Comparison of ENCODE assay signal across 1 cellular context in genomic region chr1:119631433-119632102, GRCh38.
TF ChIP-seq lines count a peak whose summit lies in the region.

No MANE protein-coding gene starts in this region.

TF ChIP-seq in HepG2, 621 proteins besides CTCF, POLR2A, EP300 and RAD21 (continued from another document and continues in another):
- TF ChIP-seq AHDC1 (CRISPR knock-in tag; IDR thresholded peaks at IDR 0.05; ENCODE audit: borderline replicate concordance) (no peak; the same call in 1 of the 2 replicates), HNRNPK (IDR thresholded peaks at IDR 0.05; ENCODE audit: low read depth, low read length, poor library complexity, severe bottlenecking) (peak; percentile 55), MIXL1 (CRISPR knock-in tag; IDR thresholded peaks at IDR 0.05) (no peak), USF2 (IDR thresholded peaks at IDR 0.05; ENCODE audit: low read depth, low read length) (0 out of 2 replicates have a peak, but pooled peaks have one; percentile 8), USF2 (CRISPR knock-in tag; IDR thresholded peaks at IDR 0.05; ENCODE audit: borderline replicate concordance) (no peak), ZNF790 (CRISPR knock-in tag; IDR thresholded peaks at IDR 0.05; ENCODE audit: borderline replicate concordance) (no peak; the same call in 1 of the 2 replicates), KAT2B (IDR thresholded peaks at IDR 0.05; ENCODE audit: borderline replicate concordance, low read depth, low read length) (no peak), GZF1 (CRISPR knock-in tag; IDR thresholded peaks at IDR 0.05) (no peak), PLSCR1 (CRISPR knock-in tag; IDR thresholded peaks at IDR 0.05; ENCODE audit: borderline replicate concordance) (no peak), ZKSCAN5 (CRISPR knock-in tag; IDR thresholded peaks at IDR 0.05) (no peak), CENPBD1 (CRISPR knock-in tag; IDR thresholded peaks at IDR 0.05; ENCODE audit: borderline replicate concordance, low read depth) (no peak), ZNF589 (CRISPR knock-in tag; conservative IDR thresholded peaks at IDR 0.05) (no peak), ZNF652 (CRISPR knock-in tag; IDR thresholded peaks at IDR 0.05; ENCODE audit: borderline replicate concordance, low read depth) (peak; percentile 58; the same call in 1 of the 2 replicates), ZNF362 (CRISPR knock-in tag; IDR thresholded peaks at IDR 0.05; ENCODE audit: borderline replicate concordance) (peak; percentile 29; the same call in 1 of the 2 replicates), ERF (CRISPR knock-in tag; IDR thresholded peaks at IDR 0.05) (peak; percentile 79), TSC22D2 (CRISPR knock-in tag; IDR thresholded peaks at IDR 0.05; ENCODE audit: borderline replicate concordance) (no peak), U2AF2 (IDR thresholded peaks at IDR 0.05; ENCODE audit: low read depth, low read length) (no peak), ZNF784 (CRISPR knock-in tag; IDR thresholded peaks at IDR 0.05; ENCODE audit: borderline replicate concordance) (0 out of 2 replicates have a peak, but pooled peaks have one; percentile 5), CEBPG (CRISPR knock-in tag; IDR thresholded peaks at IDR 0.05) (no peak), ZBTB44 (CRISPR knock-in tag; IDR thresholded peaks at IDR 0.05) (no peak), ZNF639 (CRISPR knock-in tag; conservative IDR thresholded peaks at IDR 0.05) (no peak), MTERF4 (CRISPR knock-in tag; IDR thresholded peaks at IDR 0.05) (0 out of 2 replicates have a peak, but pooled peaks have one; percentile 60), PHF5A (CRISPR knock-in tag; IDR thresholded peaks at IDR 0.05; ENCODE audit: low read depth, unreplicated experiment) (no peak), TRIM24 (CRISPR knock-in tag; IDR thresholded peaks at IDR 0.05) (no peak), RORA (CRISPR knock-in tag; IDR thresholded peaks at IDR 0.05) (no peak), ZFY (CRISPR knock-in tag; IDR thresholded peaks at IDR 0.05) (peak; percentile 90), RBM22 (optimal IDR thresholded peaks at IDR 0.05; ENCODE audit: low read length) (peak; percentile 39), POLR2AphosphoS5 (IDR thresholded peaks at IDR 0.05; ENCODE audit: low read depth, low read length) (peak; percentile 28; the same call in 1 of the 2 replicates), ZNF550 (CRISPR knock-in tag; IDR thresholded peaks at IDR 0.05; ENCODE audit: borderline replicate concordance) (0 out of 2 replicates have a peak, but pooled peaks have one; percentile 22), RARA (CRISPR knock-in tag; IDR thresholded peaks at IDR 0.05) (peak; percentile 35), ZFX (CRISPR knock-in tag; IDR thresholded peaks at IDR 0.05; ENCODE audit: low read depth) (peak; percentile 80), HNRNPLL (IDR thresholded peaks at IDR 0.05; ENCODE audit: low read depth, low read length, poor library complexity, severe bottlenecking) (peak; percentile 47), RFX1 (IDR thresholded peaks at IDR 0.05) (no peak), ZC3H13 (CRISPR knock-in tag; IDR thresholded peaks at IDR 0.05) (peak; percentile 79; the same call in 1 of the 2 replicates), ZSCAN30 (CRISPR knock-in tag; IDR thresholded peaks at IDR 0.05) (no peak), ZKSCAN1 (IDR thresholded peaks at IDR 0.05; ENCODE audit: low read length) (no peak), NPAS2 (CRISPR knock-in tag; IDR thresholded peaks at IDR 0.05; ENCODE audit: borderline replicate concordance) (no peak), ZFP37 (CRISPR knock-in tag; IDR thresholded peaks at IDR 0.05; ENCODE audit: borderline replicate concordance) (peak; percentile 93), CSRNP2 (CRISPR knock-in tag; conservative IDR thresholded peaks at IDR 0.05; ENCODE audit: low read depth) (no peak), HBP1 (CRISPR knock-in tag; IDR thresholded peaks at IDR 0.05; ENCODE audit: low read depth) (no peak), ARNT2 (CRISPR knock-in tag; IDR thresholded peaks at IDR 0.05; ENCODE audit: low read depth) (peak; percentile 69), ETV5 (CRISPR knock-in tag; IDR thresholded peaks at IDR 0.05; ENCODE audit: borderline replicate concordance) (no peak), NR2F6 (IDR thresholded peaks at IDR 0.05) (no peak), NR2F6 (CRISPR knock-in tag; IDR thresholded peaks at IDR 0.05) (peak; percentile 38; the same call in 1 of the 2 replicates), ONECUT2 (CRISPR knock-in tag; IDR thresholded peaks at IDR 0.05) (no peak), MYC (CRISPR knock-in tag; IDR thresholded peaks at IDR 0.05; ENCODE audit: borderline replicate concordance) (peak; percentile 90), TOE1 (CRISPR knock-in tag; IDR thresholded peaks at IDR 0.05) (no peak), ZNF563 (CRISPR knock-in tag; IDR thresholded peaks at IDR 0.05) (peak; percentile 97)
